Comparison of ENCODE assay signal across 8 cellular contexts in the genomic region with DNA sequence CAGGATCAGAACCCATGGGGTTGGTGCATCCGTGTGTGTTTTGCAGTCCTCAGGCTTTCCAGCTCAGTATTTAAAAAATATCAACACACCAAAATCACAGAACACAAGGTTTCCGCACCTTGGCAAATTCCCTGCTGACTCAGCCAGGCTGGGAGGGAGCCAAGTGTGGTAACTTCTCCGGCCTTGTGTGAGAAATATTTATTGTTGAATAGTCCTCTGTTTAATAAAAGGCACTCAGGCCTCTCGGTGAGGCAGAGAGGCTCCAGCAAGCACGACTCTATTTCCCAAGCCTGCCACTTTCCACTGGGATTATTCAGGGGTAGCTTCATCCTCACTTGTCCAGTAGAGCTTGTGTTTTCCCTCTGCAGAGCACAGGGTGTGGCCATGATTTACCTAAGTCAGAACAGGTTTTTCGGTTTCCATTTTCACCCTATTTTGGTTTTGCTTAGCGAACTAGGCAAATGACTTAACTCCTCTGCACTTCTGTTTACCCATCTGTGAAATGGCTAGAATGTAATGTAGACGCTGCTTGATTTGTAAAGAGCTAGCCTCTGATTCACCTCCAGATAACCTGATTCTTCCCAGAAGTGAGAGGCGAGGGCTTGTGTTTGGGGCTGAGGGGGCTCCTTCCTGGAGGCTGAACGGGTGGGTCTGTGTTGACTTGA. TPM values are rescaled to one million over a fixed set of nuclear protein-coding genes. Genes with fewer than 3 reads are reported as not detected.
DNase-seq lines count a peak whose midpoint lies in the region; ATAC-seq and TF ChIP-seq lines count a peak whose summit lies in the region.

No MANE protein-coding gene starts in this region.

- H3K4me1 ChIP-seq in fibroblast of lung (ENCODE audit: control insufficient read depth, extremely low read depth, insufficient read depth, low read length) (peaks cover 2% of the 10 kb centered on the region), SK-N-SH (ENCODE audit: control insufficient read depth in 1 of 2, insufficient read depth in 2 of 2, low read depth in 1 of 2, low read length in 1 of 2) (no peaks in the 10 kb centered on the region)

- H3K27me3 ChIP-seq in fibroblast of lung (ENCODE audit: control insufficient read depth, insufficient read depth, low read length), result no peaks in the 10 kb centered on the region
- no peaks in the 10 kb centered on the region for H3K27me3 ChIP-seq in SK-N-SH (ENCODE audit: insufficient read depth)

- H4K20me1 ChIP-seq in fibroblast of lung (ENCODE audit: control insufficient read depth, extremely low read depth, insufficient read depth, low read length) (no peaks in the 10 kb centered on the region), SK-N-SH (ENCODE audit: insufficient read depth) (no peaks in the 10 kb centered on the region)

- H3K9me3 ChIP-seq in fibroblast of lung (ENCODE audit: control insufficient read depth, insufficient read depth, low read depth, low read length) (no peaks in the 10 kb centered on the region), SK-N-SH (no peaks in the 10 kb centered on the region)

- H3K27ac ChIP-seq in fibroblast of lung (ENCODE audit: insufficient read depth, low read length) (no peak overlapping the region), SK-N-SH (ENCODE audit: low read depth in 2 of 2, low read length in 1 of 2) (no peak overlapping the region)

- no peaks in the 10 kb centered on the region for H3K9me2 ChIP-seq in SK-N-SH

- WGBS in SK-N-SH (ENCODE audit: low lambda C conversion rate), result 24% methylated on average over 10 of the region's 10 CpGs

- ATAC-seq in GM21529 (IDR thresholded peaks at IDR 0.05; ENCODE audit: unreplicated experiment) (peak; percentile 97), sciatic nerve (peak; percentile 65)

- no peak overlapping the region for H3K4me2 ChIP-seq in fibroblast of lung (ENCODE audit: extremely low read depth, insufficient read depth, low read length)
- no peak overlapping the region for H3K4me2 ChIP-seq in SK-N-SH

- H3K79me2 ChIP-seq in fibroblast of lung (ENCODE audit: control insufficient read depth, insufficient read depth, low read length) (no peaks in the 10 kb centered on the region), SK-N-SH (ENCODE audit: insufficient read depth) (no peaks in the 10 kb centered on the region)

- peak; percentile 66 for DNase-seq in EL
- DNase-seq in LHCN-M2 (ENCODE audit: low read depth), result peak; percentile 74
- DNase-seq in fibroblast of lung (ENCODE audit: low read depth in 2 of 2), result peak; percentile 85 to 92
- DNase-seq in sciatic nerve (ENCODE audit: low spot score), result peak; percentile 79
- DNase-seq in cerebellar cortex (ENCODE audit: low spot score), result no peak
- no peak for DNase-seq in NCI-H69 (lab: John Stamatoyannopoulos, UW)
- DNase-seq in SK-N-SH, result no peak

- no peak overlapping the region for H3K4me3 ChIP-seq in fibroblast of lung (replicated peaks in 1 of 4; ENCODE audit: control extremely low read depth in 1 of 4, insufficient read depth in 1 of 4, low read depth in 3 of 4, low read length in 4 of 4)
- H3K4me3 ChIP-seq in SK-N-SH (ENCODE audit: low read depth in 2 of 2, low read length in 1 of 2), result no peak overlapping the region

- no peak for TF ChIP-seq EP300 in SK-N-SH (IDR thresholded peaks at IDR 0.05; ENCODE audit: borderline replicate concordance in 1 of 2, low read depth in 1 of 2, low read length in 1 of 2)

- H3F3A ChIP-seq in SK-N-SH (replicated peaks; ENCODE audit: insufficient read depth), result no peaks in the 10 kb centered on the region

- TF ChIP-seq RAD21 in SK-N-SH (IDR thresholded peaks at IDR 0.05; ENCODE audit: low read length), result no peak

- no peak overlapping the region for H3K9ac ChIP-seq in fibroblast of lung (ENCODE audit: insufficient read depth, low read length)
- H3K9ac ChIP-seq in SK-N-SH, result no peak overlapping the region

- CTCF ChIA-PET in SK-N-SH (lab: Yijun Ruan, JAX), result interaction anchor here (0.8 to 3.4 kb wide), 6 partner anchors 8 to 283 kb away, joined by 3 to 16 read pairs (median 4); no protein-coding TSS in a partner anchor

- intact Hi-C loops in sciatic nerve (cut with DNase I), result no loop called here

- H3K36me3 ChIP-seq in fibroblast of lung (ENCODE audit: control insufficient read depth, insufficient read depth, low read length) (no peaks in the 10 kb centered on the region), SK-N-SH (replicated peaks in 1 of 2; ENCODE audit: control insufficient read depth in 1 of 2, insufficient read depth in 2 of 2, low read length in 1 of 2) (no peaks in the 10 kb centered on the region)

- H2AFZ ChIP-seq in fibroblast of lung (ENCODE audit: low read length) (no peak overlapping the region), SK-N-SH (ENCODE audit: low read depth) (no peak overlapping the region)

- POLR2A ChIA-PET in SK-N-SH (lab: Yijun Ruan, JAX), result no interaction called here

- TF ChIP-seq CTCF in fibroblast of lung (conservative IDR thresholded peaks at IDR 0.05 in 1 of 2, IDR thresholded peaks at IDR 0.05 in 1 of 2; ENCODE audit: low read depth in 1 of 2, low read length in 2 of 2), result no peak
- no peak for TF ChIP-seq CTCF in SK-N-SH (IDR thresholded peaks at IDR 0.05)

TF ChIP-seq in SK-N-SH, 30 proteins besides CTCF, POLR2A, EP300 and RAD21:
- TF ChIP-seq MAX (IDR thresholded peaks at IDR 0.05; ENCODE audit: low read depth), result no peak
- TF ChIP-seq MXI1 (IDR thresholded peaks at IDR 0.05; ENCODE audit: low read depth, low read length), result no peak
- TF ChIP-seq NFIC (IDR thresholded peaks at IDR 0.05; ENCODE audit: borderline replicate concordance), result no peak
- TF ChIP-seq FOXM1 (IDR thresholded peaks at IDR 0.05; ENCODE audit: low read depth), result no peak
- no peak for TF ChIP-seq NRF1 (IDR thresholded peaks at IDR 0.05; ENCODE audit: low read depth, low read length)
- no peak for TF ChIP-seq MEF2A (IDR thresholded peaks at IDR 0.05; ENCODE audit: borderline replicate concordance, low read depth)
- no peak for TF ChIP-seq TCF12 (IDR thresholded peaks at IDR 0.05)
- no peak for TF ChIP-seq RXRA (IDR thresholded peaks at IDR 0.05; ENCODE audit: borderline replicate concordance, low read depth)
- no peak for TF ChIP-seq YY1 (IDR thresholded peaks at IDR 0.05; ENCODE audit: low read depth)
- TF ChIP-seq, protein P1, sequence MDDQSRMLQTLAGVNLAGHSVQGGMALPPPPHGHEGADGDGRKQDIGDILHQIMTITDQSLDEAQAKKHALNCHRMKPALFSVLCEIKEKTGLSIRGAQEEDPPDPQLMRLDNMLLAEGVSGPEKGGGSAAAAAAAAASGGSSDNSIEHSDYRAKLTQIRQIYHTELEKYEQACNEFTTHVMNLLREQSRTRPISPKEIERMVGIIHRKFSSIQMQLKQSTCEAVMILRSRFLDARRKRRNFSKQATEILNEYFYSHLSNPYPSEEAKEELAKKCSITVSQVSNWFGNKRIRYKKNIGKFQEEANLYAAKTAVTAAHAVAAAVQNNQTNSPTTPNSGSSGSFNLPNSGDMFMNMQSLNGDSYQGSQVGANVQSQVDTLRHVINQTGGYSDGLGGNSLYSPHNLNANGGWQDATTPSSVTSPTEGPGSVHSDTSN (IDR thresholded peaks at IDR 0.05), result no peak
- TF ChIP-seq, protein P2, sequence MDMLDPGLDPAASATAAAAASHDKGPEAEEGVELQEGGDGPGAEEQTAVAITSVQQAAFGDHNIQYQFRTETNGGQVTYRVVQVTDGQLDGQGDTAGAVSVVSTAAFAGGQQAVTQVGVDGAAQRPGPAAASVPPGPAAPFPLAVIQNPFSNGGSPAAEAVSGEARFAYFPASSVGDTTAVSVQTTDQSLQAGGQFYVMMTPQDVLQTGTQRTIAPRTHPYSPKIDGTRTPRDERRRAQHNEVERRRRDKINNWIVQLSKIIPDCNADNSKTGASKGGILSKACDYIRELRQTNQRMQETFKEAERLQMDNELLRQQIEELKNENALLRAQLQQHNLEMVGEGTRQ (IDR thresholded peaks at IDR 0.05; ENCODE audit: borderline replicate concordance, low read depth, low read length), result no peak
- no peak for TF ChIP-seq TEAD4 (IDR thresholded peaks at IDR 0.05; ENCODE audit: borderline replicate concordance, insufficient read depth)
- no peak for TF ChIP-seq ZBTB33 (IDR thresholded peaks at IDR 0.05; ENCODE audit: borderline replicate concordance, low read depth)
- TF ChIP-seq RFX5 (IDR thresholded peaks at IDR 0.05; ENCODE audit: low read length), result no peak
- TF ChIP-seq, protein P3, sequence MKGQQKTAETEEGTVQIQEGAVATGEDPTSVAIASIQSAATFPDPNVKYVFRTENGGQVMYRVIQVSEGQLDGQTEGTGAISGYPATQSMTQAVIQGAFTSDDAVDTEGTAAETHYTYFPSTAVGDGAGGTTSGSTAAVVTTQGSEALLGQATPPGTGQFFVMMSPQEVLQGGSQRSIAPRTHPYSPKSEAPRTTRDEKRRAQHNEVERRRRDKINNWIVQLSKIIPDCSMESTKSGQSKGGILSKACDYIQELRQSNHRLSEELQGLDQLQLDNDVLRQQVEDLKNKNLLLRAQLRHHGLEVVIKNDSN (IDR thresholded peaks at IDR 0.05; ENCODE audit: borderline replicate concordance, low read depth), result no peak

RNA-seq across cellular contexts. Expression of gene CHST15, which starts 13.0 kb away (rescaled TPM):
- 27.1 and 40.2 TPM in 2 replicates for total RNA-seq in LHCN-M2 (2014; rRNA removed)
- polyA plus RNA-seq in LHCN-M2 (2012), result 16.3 TPM
- 7.9 and 8.2 TPM in 2 replicates for total RNA-seq in fibroblast of lung
- 5.0 and 11.7 TPM in 2 replicates for polyA plus RNA-seq in fibroblast of lung
- 2.7 and 7.2 TPM in 2 replicates for polyA plus RNA-seq in fibroblast of lung (2012)
- 3.9 and 11.5 TPM in 2 replicates for polyA minus RNA-seq in fibroblast of lung (ENCODE audit: low replicate concordance)
- 31.7 TPM for total RNA-seq in sciatic nerve
- polyA plus RNA-seq in SK-N-SH (2012; rRNA removed), result 0.02 TPM in 2 replicates
- 0.01 and 0.05 TPM in 2 replicates for polyA plus RNA-seq in SK-N-SH (2012; cell fraction: cytosol; rRNA removed)
- polyA plus RNA-seq in SK-N-SH (2012; cell fraction: nucleus; rRNA removed), result 0.02 and 0.06 TPM in 2 replicates

Comparison
In these comparisons a context has a peak if more than half of its experiments do, and no peak if none do; other contexts are left out.
1. DNase-seq: peak in EL (single experiment), LHCN-M2 (single experiment), fibroblast of lung (2 of 2) and sciatic nerve (single experiment); none in cerebellar cortex (single experiment), NCI-H69 (single experiment) and SK-N-SH (single experiment).